24 cellular contexts compared by ENCODE assay signal in the genomic region with DNA sequence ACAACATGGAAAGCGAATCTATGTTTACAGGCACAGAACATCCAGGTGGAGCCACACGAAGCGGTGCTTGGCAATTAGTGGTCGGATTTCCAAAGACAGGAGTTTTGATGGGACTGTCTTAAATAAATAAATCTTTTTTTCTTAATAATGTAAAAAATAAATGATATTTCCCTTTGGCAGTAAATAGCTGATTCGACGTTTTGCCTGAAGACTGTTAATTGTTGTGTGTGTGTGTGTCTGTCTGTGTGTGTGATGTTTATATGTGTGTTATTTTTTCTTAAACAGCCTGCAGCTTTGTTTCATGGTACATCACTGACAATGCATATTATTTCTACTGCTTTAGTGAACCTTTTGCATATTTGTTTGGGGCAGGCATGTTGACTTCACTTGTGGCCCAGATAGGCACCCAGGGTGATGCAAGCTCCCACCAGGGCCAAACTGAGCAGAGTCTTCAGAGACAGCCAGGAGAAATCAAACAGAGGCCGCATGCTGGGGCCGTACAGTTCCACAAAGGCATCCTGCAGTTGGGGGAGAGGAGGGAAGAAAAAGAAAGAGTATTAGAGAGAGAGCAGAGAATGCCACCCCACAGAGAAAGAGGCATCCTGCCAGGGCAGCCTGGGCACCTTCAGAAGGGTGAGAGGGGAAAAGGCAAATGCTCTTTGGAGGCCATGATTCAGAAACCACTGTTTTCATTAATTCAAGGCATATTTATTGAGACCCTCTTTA.
DNase-seq lines count a peak whose midpoint lies in the region; ATAC-seq, FAIRE-seq and TF ChIP-seq lines count a peak whose summit lies in the region.
"Had no signal": no experiment of that assay in that cellular context is flagged by ENCODE, and none has a peak within 500 bp of the region (broad histone marks: within the 10 kb centered on the region; RNA-seq: fewer than 3 reads in every experiment).

No MANE protein-coding gene starts in this region.

- POLR2A ChIA-PET in activated CD4-positive, alpha-beta memory T cell treated with anti-CD3 and anti-CD28 coated beads for 36 hours (lab: Charles Lee): interaction anchor here (1.1 kb wide), 1 partner anchor 190 kb away, joined by 3 read pairs; no protein-coding TSS in a partner anchor
- POLR2A ChIA-PET in activated CD4-positive, alpha-beta memory T cell treated with anti-CD3 and anti-CD28 coated beads, Interleukin-2, amount 10 ng/mL, durations not matched to agents 7 days and 5 days (lab: Charles Lee): no interaction called here
- POLR2A ChIA-PET in activated CD8-positive, alpha-beta T cell treated with anti-CD3 and anti-CD28 coated beads for 36 hours (lab: Charles Lee): no interaction called here
- POLR2A ChIA-PET in naive thymus-derived CD8-positive, alpha-beta T cell (lab: Charles Lee): no interaction called here

- no peak for DNase-seq in activated CD4-positive, alpha-beta memory T cell treated with anti-CD3 and anti-CD28 coated beads for 36 hours
- DNase-seq in activated CD4-positive, alpha-beta memory T cell treated with anti-CD3 and anti-CD28 coated beads, Interleukin-2, amount 10 ng/mL, durations not matched to agents 7 days and 5 days: no peak
- DNase-seq in H7 (peak; percentile 27), small intestine (no peak), psoas muscle (no peak)
- DNase-seq in activated CD8-positive, alpha-beta T cell treated with anti-CD3 and anti-CD28 coated beads for 36 hours: no peak
- DNase-seq in naive thymus-derived CD8-positive, alpha-beta T cell: no peak
- DNase-seq: activated gamma-delta T cell treated with Interleukin-2 at 50 U/mL for 16 hours; brain microvascular endothelial cell; C1 segment of cervical spinal cord; colonic mucosa; DMS79; endodermal cell; glutamatergic neuron; NCI-H1436; NCI-H2171; SHP77 treated with DMSO at 0.1 percent for 48 hours; stimulated activated CD4-positive, alpha-beta T cell treated with anti-CD3 and anti-CD28 coated beads, Interleukin-4, amount 100 ng/mL, for 1 hour; T-helper 2 cell; WERI-Rb-1 had no signal

- H3K36me3 ChIP-seq in H7 (replicated peaks; ENCODE audit: control insufficient read depth, insufficient read depth, low read length) (no peaks in the 10 kb centered on the region), small intestine (ENCODE audit: control insufficient read depth in 2 of 2, insufficient read depth in 2 of 2, low read length in 2 of 2) (no peaks in the 10 kb centered on the region), psoas muscle (ENCODE audit: insufficient read depth in 1 of 2, low read depth in 1 of 2) (no peaks in the 10 kb centered on the region)
- H3K36me3 ChIP-seq: brain microvascular endothelial cell, colonic mucosa, WERI-Rb-1 had no signal

- no peak overlapping the region for H3K4me3 Mint-ChIP-seq in activated CD4-positive, alpha-beta memory T cell treated with anti-CD3 and anti-CD28 coated beads for 36 hours
- H3K4me3 Mint-ChIP-seq in activated CD4-positive, alpha-beta memory T cell treated with anti-CD3 and anti-CD28 coated beads, Interleukin-2, amount 10 ng/mL, durations not matched to agents 7 days and 5 days: no peak overlapping the region
- no peak overlapping the region for H3K4me3 Mint-ChIP-seq in activated CD8-positive, alpha-beta T cell treated with anti-CD3 and anti-CD28 coated beads for 36 hours
- H3K4me3 Mint-ChIP-seq in naive thymus-derived CD8-positive, alpha-beta T cell: no peak overlapping the region
- H3K4me3 Mint-ChIP-seq: endodermal cell, neural crest cell had no signal

- intact Hi-C loops in activated CD4-positive, alpha-beta memory T cell treated with anti-CD3 and anti-CD28 coated beads for 36 hours (cut with micrococcal nuclease): no loop called here
- intact Hi-C loops in activated CD8-positive, alpha-beta T cell treated with anti-CD3 and anti-CD28 coated beads for 36 hours (cut with micrococcal nuclease): loop anchor here (10.0 kb wide), 1 partner anchor 114 kb away; no protein-coding TSS in a partner anchor
- intact Hi-C loops in psoas muscle (cut with DNase I): no loop called here

- H3K9me3 Mint-ChIP-seq in activated CD4-positive, alpha-beta memory T cell treated with anti-CD3 and anti-CD28 coated beads for 36 hours: no peaks in the 10 kb centered on the region
- H3K9me3 Mint-ChIP-seq in activated CD4-positive, alpha-beta memory T cell treated with anti-CD3 and anti-CD28 coated beads, Interleukin-2, amount 10 ng/mL, durations not matched to agents 7 days and 5 days: no peaks in the 10 kb centered on the region
- no peaks in the 10 kb centered on the region for H3K9me3 Mint-ChIP-seq in activated CD8-positive, alpha-beta T cell treated with anti-CD3 and anti-CD28 coated beads for 36 hours
- H3K9me3 Mint-ChIP-seq in naive thymus-derived CD8-positive, alpha-beta T cell: no peaks in the 10 kb centered on the region
- H3K9me3 Mint-ChIP-seq: endodermal cell, neural crest cell had no signal

- H3K4me1 ChIP-seq in small intestine (ENCODE audit: control insufficient read depth in 2 of 2, insufficient read depth in 1 of 2, low read depth in 1 of 2, low read length in 1 of 2) (peaks cover 0 to 1% of the 10 kb centered on the region in 2 donors), psoas muscle (peaks cover 41% of the 10 kb centered on the region)

- H3K4me3 ChIP-seq in H7 (ENCODE audit: insufficient read depth, low read depth, low read length) (no peak overlapping the region), small intestine (ENCODE audit: low read depth in 1 of 2, low read length in 2 of 2) (no peak overlapping the region), psoas muscle (no peak overlapping the region)
- H3K4me3 ChIP-seq: colonic mucosa, smooth muscle cell had no signal

- no peak for TF ChIP-seq CTCF in activated CD8-positive, alpha-beta T cell treated with anti-CD3 and anti-CD28 coated beads for 36 hours (IDR thresholded peaks at IDR 0.05)
- TF ChIP-seq CTCF in psoas muscle (IDR thresholded peaks at IDR 0.05): no peak

- no peaks in the 10 kb centered on the region for H3K27me3 Mint-ChIP-seq in activated CD4-positive, alpha-beta memory T cell treated with anti-CD3 and anti-CD28 coated beads for 36 hours
- no peaks in the 10 kb centered on the region for H3K27me3 Mint-ChIP-seq in activated CD4-positive, alpha-beta memory T cell treated with anti-CD3 and anti-CD28 coated beads, Interleukin-2, amount 10 ng/mL, durations not matched to agents 7 days and 5 days
- no peaks in the 10 kb centered on the region for H3K27me3 Mint-ChIP-seq in activated CD8-positive, alpha-beta T cell treated with anti-CD3 and anti-CD28 coated beads for 36 hours
- H3K27me3 Mint-ChIP-seq in naive thymus-derived CD8-positive, alpha-beta T cell: no peaks in the 10 kb centered on the region

- H3K27me3 ChIP-seq in H7 (ENCODE audit: control insufficient read depth, insufficient read depth, low read length) (no peaks in the 10 kb centered on the region), small intestine (ENCODE audit: control insufficient read depth in 2 of 2, insufficient read depth in 2 of 2, low read length in 2 of 2) (no peaks in the 10 kb centered on the region), psoas muscle (ENCODE audit: insufficient read depth in 3 of 3, low read length in 2 of 3) (no peaks in the 10 kb centered on the region)
- H3K27me3 ChIP-seq: brain microvascular endothelial cell, colonic mucosa had no signal

- CTCF ChIA-PET in activated CD4-positive, alpha-beta memory T cell treated with anti-CD3 and anti-CD28 coated beads for 36 hours (lab: Charles Lee): interaction anchor here (0.6 to 2.8 kb wide), 6 partner anchors 86 to 311 kb away, joined by 3 to 10 read pairs (median 5); no protein-coding TSS in a partner anchor
- CTCF ChIA-PET in activated CD4-positive, alpha-beta memory T cell treated with anti-CD3 and anti-CD28 coated beads, Interleukin-2, amount 10 ng/mL, durations not matched to agents 7 days and 5 days (lab: Charles Lee): interaction anchor here (0.7 to 4.6 kb wide), 3 partner anchors 170 to 195 kb away, joined by 3 to 34 read pairs (median 10); a partner anchor contains a TSS
- CTCF ChIA-PET in activated CD8-positive, alpha-beta T cell treated with anti-CD3 and anti-CD28 coated beads for 36 hours (lab: Charles Lee): interaction anchor here (0.8 to 1.6 kb wide), 3 partner anchors 8 to 190 kb away, joined by 4 read pairs; no protein-coding TSS in a partner anchor

- 90 to 95% (median 92%) methylated on average over 8 of the region's 8 CpGs for WGBS in small intestine, 3 donors
- WGBS in psoas muscle, 3 donors: 70 to 91% (median 80%) methylated on average over 8 of the region's 8 CpGs

- H3K4me1 Mint-ChIP-seq in activated CD4-positive, alpha-beta memory T cell treated with anti-CD3 and anti-CD28 coated beads for 36 hours (ENCODE audit: low read depth): peaks cover 18% of the 10 kb centered on the region
- H3K4me1 Mint-ChIP-seq in activated CD4-positive, alpha-beta memory T cell treated with anti-CD3 and anti-CD28 coated beads, Interleukin-2, amount 10 ng/mL, durations not matched to agents 7 days and 5 days: peaks cover 23% of the 10 kb centered on the region
- peaks cover 29% of the 10 kb centered on the region for H3K4me1 Mint-ChIP-seq in activated CD8-positive, alpha-beta T cell treated with anti-CD3 and anti-CD28 coated beads for 36 hours (ENCODE audit: low read depth)
- peaks cover 15 to 22% (median 20%) of the 10 kb centered on the region in 4 donors for H3K4me1 Mint-ChIP-seq in naive thymus-derived CD8-positive, alpha-beta T cell

- H3K27ac ChIP-seq in small intestine (ENCODE audit: low read depth in 1 of 2, low read length in 1 of 2) (no peak overlapping the region), psoas muscle (no peak overlapping the region)
- H3K27ac ChIP-seq: brain microvascular endothelial cell, colonic mucosa, WERI-Rb-1 had no signal

- peaks cover 14% of the 10 kb centered on the region for H3K36me3 Mint-ChIP-seq in activated CD4-positive, alpha-beta memory T cell treated with anti-CD3 and anti-CD28 coated beads for 36 hours
- H3K36me3 Mint-ChIP-seq in activated CD4-positive, alpha-beta memory T cell treated with anti-CD3 and anti-CD28 coated beads, Interleukin-2, amount 10 ng/mL, durations not matched to agents 7 days and 5 days (ENCODE audit: low read depth): peaks cover 33% of the 10 kb centered on the region
- peaks cover 19% of the 10 kb centered on the region for H3K36me3 Mint-ChIP-seq in activated CD8-positive, alpha-beta T cell treated with anti-CD3 and anti-CD28 coated beads for 36 hours (ENCODE audit: low read depth)
- peaks cover 0 to 41% (median 0%) of the 10 kb centered on the region in 3 donors for H3K36me3 Mint-ChIP-seq in naive thymus-derived CD8-positive, alpha-beta T cell

- no peaks in the 10 kb centered on the region for H3K9me3 ChIP-seq in small intestine (ENCODE audit: control insufficient read depth, low read depth)
- no peaks in the 10 kb centered on the region for H3K9me3 ChIP-seq in psoas muscle
- H3K9me3 ChIP-seq: colonic mucosa had no signal

- ATAC-seq in activated CD8-positive, alpha-beta T cell treated with anti-CD3 and anti-CD28 coated beads for 36 hours: no peak
- ATAC-seq in naive thymus-derived CD8-positive, alpha-beta T cell: no peak
- ATAC-seq in HG03025 (IDR thresholded peaks at IDR 0.05; ENCODE audit: low FRiP score, unreplicated experiment) (no peak), psoas muscle (no peak)

- H3K27ac Mint-ChIP-seq in activated CD4-positive, alpha-beta memory T cell treated with anti-CD3 and anti-CD28 coated beads for 36 hours: peak overlapping the region; percentile 5
- H3K27ac Mint-ChIP-seq in activated CD4-positive, alpha-beta memory T cell treated with anti-CD3 and anti-CD28 coated beads, Interleukin-2, amount 10 ng/mL, durations not matched to agents 7 days and 5 days: no peak overlapping the region
- H3K27ac Mint-ChIP-seq in activated CD8-positive, alpha-beta T cell treated with anti-CD3 and anti-CD28 coated beads for 36 hours: peak overlapping the region; percentile 56
- peak overlapping the region in 6 of 10 donors; percentile 16 to 86 (median 55) for H3K27ac Mint-ChIP-seq in naive thymus-derived CD8-positive, alpha-beta T cell
- H3K27ac Mint-ChIP-seq: endodermal cell had no signal

- no peak for FAIRE-seq in small intestine (lab: Jason Lieb, UNC)
- FAIRE-seq: A204.1 had no signal
